In genomic region chr5:69370335-69370734, GRCh38 we compare ENCODE assay signal across 8 cellular contexts. TPM values are rescaled to one million over a fixed set of nuclear protein-coding genes. Genes with fewer than 3 reads are reported as not detected.
DNase-seq lines count a peak whose midpoint lies in the region; FAIRE-seq and TF ChIP-seq lines count a peak whose summit lies in the region.
"Not testable (repeated sequence)": the region's sequence is repeated elsewhere in the genome, so short reads cannot be mapped to it uniquely, and the experiment has no call there.

No MANE protein-coding gene starts in this region.

- not testable (repeated sequence) for TF ChIP-seq POLR2A in H1 (IDR thresholded peaks at IDR 0.05; ENCODE audit: control extremely low read depth in 1 of 2, low read depth in 2 of 2, low read length in 2 of 2); stomach (IDR thresholded peaks at IDR 0.05)

- peak overlapping the region; percentile 13 to 98 (median 92); a peak in 6 of 7 replicates for H3K9ac ChIP-seq in H1 (replicated peaks in 1 of 4; ENCODE audit: extremely low read depth in 1 of 4, low read depth in 3 of 4, low read length in 3 of 4)
- peak overlapping the region; percentile 88 for H3K9ac ChIP-seq in neural progenitor cell

- intact Hi-C loops in stomach (cut with DNase I; ENCODE audit: low total_unique reads) = not testable (repeated sequence)

- H3K56ac ChIP-seq in H1 (replicated peaks; ENCODE audit: insufficient read length, low read depth, low read length) = not testable (repeated sequence)

- H4K5ac ChIP-seq in H1 (ENCODE audit: insufficient read length, low read depth, low read length) = not testable (repeated sequence)

- H3K79me2 ChIP-seq in H1 (ENCODE audit: control insufficient read depth in 1 of 2, insufficient read depth in 2 of 2, low read length in 2 of 2) = peaks cover 16 to 59% of the 10 kb centered on the region in 2 experiments
- peaks cover 66% of the 10 kb centered on the region for H3K79me2 ChIP-seq in neural progenitor cell (ENCODE audit: low read depth)

- not testable (repeated sequence) for H3K27me3 Mint-ChIP-seq in activated naive CD4-positive, alpha-beta T cell treated with anti-CD3 and anti-CD28 coated beads, Interleukin-2, amount 10 ng/mL, durations not matched to agents 7 days and 5 days; immature natural killer cell (ENCODE audit: low read depth in 3 of 3); neural progenitor cell (ENCODE audit: insufficient read depth, low read depth)

- H3K27ac ChIP-seq in SJCRH30 = peak overlapping the region; percentile 100
- H3K27ac ChIP-seq in H1 (ENCODE audit: low read depth, low read length) = peak overlapping the region; percentile 99; the same call in 1 of the 2 replicates
- peak overlapping the region; percentile 99 for H3K27ac ChIP-seq in neural progenitor cell
- peak overlapping the region in 4 of 5 donors; percentile 94 to 99 (median 94) for H3K27ac ChIP-seq in stomach

- not testable (repeated sequence) for FAIRE-seq in H1 (lab: Jason Lieb, UNC)

- peaks cover 22% of the 10 kb centered on the region for H3F3A ChIP-seq in neural progenitor cell (ENCODE audit: low read depth)

- CTCF ChIA-PET in activated naive CD4-positive, alpha-beta T cell treated with anti-CD3 and anti-CD28 coated beads, Interleukin-2, amount 10 ng/mL, durations not matched to agents 7 days and 5 days (lab: Charles Lee) = interaction anchor here (1.6 to 1.7 kb wide), 2 partner anchors 36 to 277 kb away, joined by 3 to 10 read pairs; partner anchors contain the start of gene SLC30A5
- CTCF ChIA-PET in H1 (lab: Charles Lee; ENCODE audit: partially characterized antibody) = interaction anchor here (1.3 kb wide), 1 partner anchor 104 kb away, joined by 3 read pairs; no protein-coding TSS in a partner anchor

- POLR2A ChIA-PET in H1 (lab: Charles Lee; ENCODE audit: partially characterized antibody) = interaction anchor here (0.8 to 1.3 kb wide), 7 partner anchors 43 to 277 kb away, joined by 3 to 5 read pairs (median 3); partner anchors contain the start of genes MARVELD2 and SLC30A5

- not testable (repeated sequence) for H2BK5ac ChIP-seq in H1 (ENCODE audit: low read depth, low read length)

- H3K4me3 Mint-ChIP-seq in activated naive CD4-positive, alpha-beta T cell treated with anti-CD3 and anti-CD28 coated beads, Interleukin-2, amount 10 ng/mL, durations not matched to agents 7 days and 5 days = peak overlapping the region; percentile 75
- H3K4me3 Mint-ChIP-seq in immature natural killer cell (peak overlapping the region; percentile 91 to 96 (median 94)), neural progenitor cell (peak overlapping the region; percentile 96)

- H2BK20ac ChIP-seq in H1 (ENCODE audit: low read length) = not testable (repeated sequence)

- H2BK120ac ChIP-seq in H1 (replicated peaks; ENCODE audit: low read depth, low read length) = not testable (repeated sequence)

- not testable (repeated sequence) for TF ChIP-seq CTCF in BE2C (IDR thresholded peaks at IDR 0.05; ENCODE audit: low read depth, low read length); HFF-Myc (IDR thresholded peaks at IDR 0.05; ENCODE audit: low read depth, low read length, missing control alignments); H1 (IDR thresholded peaks at IDR 0.05; ENCODE audit: control extremely low read depth in 1 of 3, insufficient read depth in 1 of 3, low read depth in 1 of 3, low read length in 3 of 3); neural progenitor cell (IDR thresholded peaks at IDR 0.05); stomach (IDR thresholded peaks at IDR 0.05)

- not testable (repeated sequence) for H3K79me1 ChIP-seq in H1 (ENCODE audit: low read depth, low read length)

- H3K23me2 ChIP-seq in H1 (ENCODE audit: low read depth, low read length) = not testable (repeated sequence)

- not testable (repeated sequence) for H3K23ac ChIP-seq in H1 (ENCODE audit: insufficient read length)

- TF ChIP-seq RAD21 in H1 (IDR thresholded peaks at IDR 0.05 in 1 of 2, conservative IDR thresholded peaks at IDR 0.05 in 1 of 2; ENCODE audit: low read depth in 2 of 2, low read length in 2 of 2) = not testable (repeated sequence)

- H3K27ac Mint-ChIP-seq in activated naive CD4-positive, alpha-beta T cell treated with anti-CD3 and anti-CD28 coated beads, Interleukin-2, amount 10 ng/mL, durations not matched to agents 7 days and 5 days = peak overlapping the region; percentile 98
- peak overlapping the region; percentile 97 to 99 (median 98) for H3K27ac Mint-ChIP-seq in immature natural killer cell
- H3K27ac Mint-ChIP-seq in neural progenitor cell = peak overlapping the region; percentile 99

- not testable (repeated sequence) for H3K9me3 ChIP-seq in BE2C; SJCRH30 (replicated peaks); H1 (ENCODE audit: insufficient read depth in 2 of 2, low read depth in 1 of 2, low read length in 1 of 2); neural progenitor cell (ENCODE audit: low read depth); stomach

- not testable (repeated sequence) for H2AFZ ChIP-seq in H1 (ENCODE audit: low read length)
- H2AFZ ChIP-seq in neural progenitor cell (replicated peaks) = peak overlapping the region; percentile 86

- H4K8ac ChIP-seq in H1 (ENCODE audit: extremely low read depth, insufficient read depth, low read length) = not testable (repeated sequence)

- not testable (repeated sequence) for H4K20me1 ChIP-seq in H1 (replicated peaks in 1 of 2; ENCODE audit: control insufficient read depth in 1 of 2, insufficient read depth in 2 of 2, low read length in 2 of 2); neural progenitor cell (ENCODE audit: low read depth)

- H3K27me3 ChIP-seq in BE2C; SJCRH30; H1 (replicated peaks in 1 of 4; ENCODE audit: control insufficient read depth in 3 of 4, extremely low read depth in 1 of 4, insufficient read depth in 3 of 4, low read length in 3 of 4); neural progenitor cell; stomach: not testable (repeated sequence)

- not testable (repeated sequence) for H3K14ac ChIP-seq in H1 (ENCODE audit: insufficient read length)

- H3K4me3 ChIP-seq in BE2C (ENCODE audit: low read depth, low read length) = peak overlapping the region; percentile 86
- peak overlapping the region; percentile 84 for H3K4me3 ChIP-seq in HFF-Myc (replicated peaks; ENCODE audit: low read depth, low read length)
- peak overlapping the region; percentile 93 for H3K4me3 ChIP-seq in SJCRH30
- H3K4me3 ChIP-seq in H1 (ENCODE audit: extremely low read depth in 1 of 4, insufficient read depth in 2 of 4, low read depth in 3 of 4, low read length in 4 of 4) = peak overlapping the region; percentile 83 to 95 (median 88)
- H3K4me3 ChIP-seq in neural progenitor cell = peak overlapping the region; percentile 80
- peak overlapping the region; percentile 64 to 95 (median 76) for H3K4me3 ChIP-seq in stomach

- not testable (repeated sequence) for H3K4me1 ChIP-seq in BE2C; SJCRH30; H1 (replicated peaks in 1 of 4; ENCODE audit: control insufficient read depth in 3 of 4, insufficient read depth in 4 of 4, low read length in 3 of 4)
- H3K4me1 ChIP-seq in neural progenitor cell (peaks cover 15% of the 10 kb centered on the region), stomach (peaks cover 10 to 53% (median 34%) of the 10 kb centered on the region in 4 donors)

- not testable (repeated sequence) for H4K91ac ChIP-seq in H1 (replicated peaks; ENCODE audit: insufficient read length, low read length)

- H3K4me1 Mint-ChIP-seq in activated naive CD4-positive, alpha-beta T cell treated with anti-CD3 and anti-CD28 coated beads, Interleukin-2, amount 10 ng/mL, durations not matched to agents 7 days and 5 days = peaks cover 45% of the 10 kb centered on the region
- H3K4me1 Mint-ChIP-seq in immature natural killer cell (peaks cover 28 to 51% of the 10 kb centered on the region in 2 donors), neural progenitor cell (peaks cover 24% of the 10 kb centered on the region)

- H3K9me3 Mint-ChIP-seq in activated naive CD4-positive, alpha-beta T cell treated with anti-CD3 and anti-CD28 coated beads, Interleukin-2, amount 10 ng/mL, durations not matched to agents 7 days and 5 days; immature natural killer cell; neural progenitor cell: not testable (repeated sequence)

- H3K4ac ChIP-seq in H1 (replicated peaks; ENCODE audit: insufficient read length, low read depth, low read length) = not testable (repeated sequence)

- peak overlapping the region; percentile 51 to 69 for H3K4me2 ChIP-seq in H1 (ENCODE audit: insufficient read depth in 1 of 2, low read depth in 2 of 2, low read length in 2 of 2)
- peak overlapping the region; percentile 97 for H3K4me2 ChIP-seq in neural progenitor cell

- DNase-seq in BE2C; HFF-Myc (ENCODE audit: extremely low read depth, low read depth); activated naive CD4-positive, alpha-beta T cell treated with anti-CD3 and anti-CD28 coated beads, Interleukin-2, amount 10 ng/mL, durations not matched to agents 7 days and 5 days; H1 (ENCODE audit: low read depth in 1 of 2, low spot score in 2 of 2); immature natural killer cell; stomach: not testable (repeated sequence)
- DNase-seq in SJCRH30 (peak; percentile 9 to 11), neural progenitor cell (ENCODE audit: low spot score) (peak; percentile 3)

- not testable (repeated sequence) for H3K18ac ChIP-seq in H1 (ENCODE audit: extremely low read depth, low read length)

- WGBS in H1 (ENCODE audit: extremely low coverage in 1 of 2, insufficient coverage in 1 of 2, insufficient read length in 1 of 2, insufficient replicate concordance in 2 of 2, low coverage in 1 of 2, low lambda C conversion rate in 2 of 2, missing lambda C conversion rate in 1 of 2), 2 experiments = 11% methylated on average over 16 of the region's 16 CpGs; no CpG with 5 or more reads in 1 of the 2 experiments
- 0 to 3% (median 2%) methylated on average over 16 of the region's 16 CpGs for WGBS in stomach, 5 donors

- peaks cover 17% of the 10 kb centered on the region for H3K36me3 Mint-ChIP-seq in activated naive CD4-positive, alpha-beta T cell treated with anti-CD3 and anti-CD28 coated beads, Interleukin-2, amount 10 ng/mL, durations not matched to agents 7 days and 5 days
- H3K36me3 Mint-ChIP-seq in immature natural killer cell (peaks cover 5 to 11% (median 10%) of the 10 kb centered on the region in 3 donors), neural progenitor cell (peaks cover 16% of the 10 kb centered on the region)

- TF ChIP-seq EP300 in H1 (IDR thresholded peaks at IDR 0.05; ENCODE audit: borderline replicate concordance in 1 of 2, low read depth in 2 of 2, low read length in 2 of 2); stomach (IDR thresholded peaks at IDR 0.05): not testable (repeated sequence)

- not testable (repeated sequence) for H2BK12ac ChIP-seq in H1 (ENCODE audit: low read depth, low read length)

- not testable (repeated sequence) for H2BK15ac ChIP-seq in H1 (ENCODE audit: low read length)

- not testable (repeated sequence) for H2AK5ac ChIP-seq in H1 (ENCODE audit: low read depth, low read length)

- H3K36me3 ChIP-seq in BE2C = peaks cover 26% of the 10 kb centered on the region
- H3K36me3 ChIP-seq in SJCRH30 = peaks cover 30% of the 10 kb centered on the region
- H3K36me3 ChIP-seq in H1 (ENCODE audit: control insufficient read depth in 2 of 4, insufficient read depth in 4 of 4, low read length in 3 of 4) = peaks cover 6 to 25% (median 12%) of the 10 kb centered on the region in 4 experiments; a peak in 7 of 8 replicates
- H3K36me3 ChIP-seq in neural progenitor cell = not testable (repeated sequence)
- peaks cover 8 to 32% (median 31%) of the 10 kb centered on the region in 4 donors for H3K36me3 ChIP-seq in stomach

RNA-seq across cellular contexts. Expression of gene RAD17, which starts 0.7 kb away (rescaled TPM):
- polyA plus RNA-seq in BE2C (2012; ENCODE audit: insufficient read depth, insufficient read length, low read depth) = 55.8 TPM
- total RNA-seq in SJCRH30 (2014; rRNA removed; shearing (Covaris generic)) = 45.5 and 49.1 TPM in 2 replicates
- total RNA-seq in H1 (2021; fragmentation: NEBNext Ultra II Directional; extraction: Animal tissue kit (Norgen Biotek cat#: 25700)) = 24.8 and 28.1 TPM in 2 replicates
- 10.2 and 12.9 TPM in 2 replicates for polyA plus RNA-seq in H1 (2011; rRNA removed)
- 14.7 TPM for polyA plus RNA-seq in H1 (2011; cell fraction: cytosol; rRNA removed)
- polyA plus RNA-seq in H1 (2011; cell fraction: nucleus; rRNA removed) = 38.6 TPM
- polyA plus RNA-seq in H1 (2012, experiment 1 of 2) = 19.6 to 26.4 TPM (median 23.0 TPM) in 4 replicates
- 1.2 TPM for polyA plus RNA-seq in H1 (2012, experiment 2 of 2)
- polyA plus RNA-seq in H1 (2013, experiment 1 of 2) = 23.3 TPM
- polyA plus RNA-seq in H1 (2013, experiment 2 of 2) = 22.8 TPM
- polyA minus RNA-seq in H1 (2011; rRNA and poly(A)+ RNA removed) = 27.5 and 38.2 TPM in 2 replicates
- 16.5 TPM for polyA minus RNA-seq in H1 (2011; cell fraction: cytosol; rRNA and poly(A)+ RNA removed)
- 73.3 TPM for polyA minus RNA-seq in H1 (2011; cell fraction: nucleus; rRNA and poly(A)+ RNA removed)
- polyA plus RNA-seq in immature natural killer cell = 10 to 100 TPM; 15.1 to 23.3 (median 23.1) TPM
- 32.3 and 51.6 TPM in 2 replicates for total RNA-seq in neural progenitor cell (ENCODE audit: low replicate concordance)
- total RNA-seq in stomach = 10 to 100 TPM; 11.1 to 42.5 (median 30.3) TPM
- polyA plus RNA-seq in stomach = 10 to 100 TPM in 2 of 3 donors, 1 to 10 TPM in 1; 9.4 to 13.1 (median 11.5) TPM

RNA-seq across cellular contexts. Expression of gene AK6, which starts 1.0 kb away (rescaled TPM):
- 101 TPM for polyA plus RNA-seq in BE2C (2012; ENCODE audit: insufficient read depth, insufficient read length, low read depth)
- 57.5 and 64.0 TPM in 2 replicates for total RNA-seq in SJCRH30 (2014; rRNA removed; shearing (Covaris generic))
- total RNA-seq in H1 (2021; fragmentation: NEBNext Ultra II Directional; extraction: Animal tissue kit (Norgen Biotek cat#: 25700)) = 44.2 and 51.2 TPM in 2 replicates
- polyA plus RNA-seq in H1 (2011; rRNA removed) (10.2 and 22.5 TPM in 2 replicates), immature natural killer cell (10 to 100 TPM; 34.9 to 70.7 (median 52.7) TPM), stomach (10 to 100 TPM; 40.8 to 45.4 (median 44.2) TPM)
- polyA plus RNA-seq in H1 (2011; cell fraction: cytosol; rRNA removed) = 34.8 TPM
- 5.8 TPM for polyA plus RNA-seq in H1 (2011; cell fraction: nucleus; rRNA removed)
- 32.7 to 79.2 TPM (median 42.3 TPM) in 4 replicates for polyA plus RNA-seq in H1 (2012, experiment 1 of 2)
- 12.0 TPM for polyA plus RNA-seq in H1 (2012, experiment 2 of 2)
- 48.3 TPM for polyA plus RNA-seq in H1 (2013, experiment 1 of 2)
- polyA plus RNA-seq in H1 (2013, experiment 2 of 2) = 46.7 TPM
- polyA minus RNA-seq in H1 (2011; rRNA and poly(A)+ RNA removed) = 7.6 and 9.6 TPM in 2 replicates
- polyA minus RNA-seq in H1 (2011; cell fraction: cytosol; rRNA and poly(A)+ RNA removed) = 11.7 TPM
- polyA minus RNA-seq in H1 (2011; cell fraction: nucleus; rRNA and poly(A)+ RNA removed) = 13.4 TPM
- total RNA-seq in neural progenitor cell (ENCODE audit: low replicate concordance) (21.6 and 50.4 TPM in 2 replicates), stomach (10 to 100 TPM in 3 of 5 donors, not detected in 2; 17.5 to 42.0 (median 32.7) TPM)

RNA-seq across cellular contexts. Expression of gene TAF9, which starts 1.0 kb away (rescaled TPM):
- polyA plus RNA-seq in BE2C (2012; ENCODE audit: insufficient read depth, insufficient read length, low read depth) = 63.1 TPM
- 169 and 181 TPM in 2 replicates for total RNA-seq in SJCRH30 (2014; rRNA removed; shearing (Covaris generic))
- total RNA-seq in H1 (2021; fragmentation: NEBNext Ultra II Directional; extraction: Animal tissue kit (Norgen Biotek cat#: 25700)) = 85.1 and 85.4 TPM in 2 replicates
- polyA plus RNA-seq in H1 (2011; rRNA removed) = 76.0 and 135 TPM in 2 replicates
- 124 TPM for polyA plus RNA-seq in H1 (2011; cell fraction: cytosol; rRNA removed)
- polyA plus RNA-seq in H1 (2011; cell fraction: nucleus; rRNA removed) = 32.4 TPM
- polyA plus RNA-seq in H1 (2012, experiment 1 of 2) = 81.1 to 111 TPM (median 85.5 TPM) in 4 replicates
- 13.7 TPM for polyA plus RNA-seq in H1 (2012, experiment 2 of 2)
- 60.6 TPM for polyA plus RNA-seq in H1 (2013, experiment 1 of 2)
- polyA plus RNA-seq in H1 (2013, experiment 2 of 2) = 59.9 TPM
- polyA minus RNA-seq in H1 (2011; rRNA and poly(A)+ RNA removed) = 58.8 and 82.7 TPM in 2 replicates
- 25.8 TPM for polyA minus RNA-seq in H1 (2011; cell fraction: cytosol; rRNA and poly(A)+ RNA removed)
- polyA minus RNA-seq in H1 (2011; cell fraction: nucleus; rRNA and poly(A)+ RNA removed) = 53.1 TPM
- polyA plus RNA-seq in immature natural killer cell = 100 to 1,000 TPM in 1 of 3 donors, 10 to 100 TPM in 2; 63.6 to 102 (median 73.8) TPM
- total RNA-seq in neural progenitor cell (ENCODE audit: low replicate concordance) = 66.3 and 97.0 TPM in 2 replicates
- total RNA-seq in stomach = 10 to 100 TPM in 2 of 5 donors, 1 to 10 TPM in 3; 1.2 to 54.2 (median 8.5) TPM
- polyA plus RNA-seq in stomach = 10 to 100 TPM; 52.5 to 77.9 (median 64.4) TPM

RNA-seq across cellular contexts. Expression of gene CCDC125, which starts 37.7 kb away (rescaled TPM):
- 6.1 TPM for polyA plus RNA-seq in BE2C (2012; ENCODE audit: insufficient read depth, insufficient read length, low read depth)
- 2.6 and 3.7 TPM in 2 replicates for total RNA-seq in SJCRH30 (2014; rRNA removed; shearing (Covaris generic))
- total RNA-seq in H1 (2021; fragmentation: NEBNext Ultra II Directional; extraction: Animal tissue kit (Norgen Biotek cat#: 25700)) = not detected in 2 replicates
- polyA plus RNA-seq in H1 (2011; rRNA removed) = 0.30 and 0.70 TPM in 2 replicates
- 0.75 TPM for polyA plus RNA-seq in H1 (2011; cell fraction: cytosol; rRNA removed)
- polyA plus RNA-seq in H1 (2011; cell fraction: nucleus; rRNA removed) = 0.97 TPM
- 1.0 to 2.2 TPM (median 1.5 TPM) in 4 replicates for polyA plus RNA-seq in H1 (2012, experiment 1 of 2)
- polyA plus RNA-seq in H1 (2012, experiment 2 of 2) = 0.31 TPM
- 1.6 TPM for polyA plus RNA-seq in H1 (2013, experiment 1 of 2)
- polyA plus RNA-seq in H1 (2013, experiment 2 of 2) = 1.1 TPM
- polyA minus RNA-seq in H1 (2011; rRNA and poly(A)+ RNA removed) = 2.0 and 2.7 TPM in 2 replicates
- polyA minus RNA-seq in H1 (2011; cell fraction: cytosol; rRNA and poly(A)+ RNA removed) = 1.2 TPM
- 2.3 TPM for polyA minus RNA-seq in H1 (2011; cell fraction: nucleus; rRNA and poly(A)+ RNA removed)
- polyA plus RNA-seq in immature natural killer cell = 1 to 10 TPM in 2 of 3 donors, under 1 TPM in 1; 0.83 to 8.1 (median 3.0) TPM
- 0.53 and 0.54 TPM in 2 replicates for total RNA-seq in neural progenitor cell (ENCODE audit: low replicate concordance)
- total RNA-seq in stomach = 10 to 100 TPM in 3 of 5 donors, 1 to 10 TPM in 2; 7.6 to 26.3 (median 17.4) TPM
- 10 to 100 TPM in 1 of 3 donors, 1 to 10 TPM in 2; 4.4 to 11.9 (median 5.0) TPM for polyA plus RNA-seq in stomach

RNA-seq across cellular contexts. Expression of gene MARVELD2, which starts 44.6 kb away (rescaled TPM):
- polyA plus RNA-seq in BE2C (2012; ENCODE audit: insufficient read depth, insufficient read length, low read depth) = not detected
- 0.20 and 0.28 TPM in 2 replicates for total RNA-seq in SJCRH30 (2014; rRNA removed; shearing (Covaris generic))
- total RNA-seq in H1 (2021; fragmentation: NEBNext Ultra II Directional; extraction: Animal tissue kit (Norgen Biotek cat#: 25700)) = 31.0 and 31.4 TPM in 2 replicates
- polyA plus RNA-seq in H1 (2011; rRNA removed) (15.4 and 18.7 TPM in 2 replicates), immature natural killer cell (not detected), stomach (1 to 10 TPM; 3.7 to 4.0 (median 3.8) TPM)
- polyA plus RNA-seq in H1 (2011; cell fraction: cytosol; rRNA removed) = 16.9 TPM
- polyA plus RNA-seq in H1 (2011; cell fraction: nucleus; rRNA removed) = 7.8 TPM
- 15.4 to 18.2 TPM (median 17.1 TPM) in 4 replicates for polyA plus RNA-seq in H1 (2012, experiment 1 of 2)
- polyA plus RNA-seq in H1 (2012, experiment 2 of 2) = 4.7 TPM
- 27.0 TPM for polyA plus RNA-seq in H1 (2013, experiment 1 of 2)
- 32.4 TPM for polyA plus RNA-seq in H1 (2013, experiment 2 of 2)
- polyA minus RNA-seq in H1 (2011; rRNA and poly(A)+ RNA removed) = 38.9 and 46.7 TPM in 2 replicates
- polyA minus RNA-seq in H1 (2011; cell fraction: cytosol; rRNA and poly(A)+ RNA removed) = 28.2 TPM
- polyA minus RNA-seq in H1 (2011; cell fraction: nucleus; rRNA and poly(A)+ RNA removed) = 21.6 TPM
- total RNA-seq in neural progenitor cell (ENCODE audit: low replicate concordance) (12.9 and 13.7 TPM in 2 replicates), stomach (10 to 100 TPM in 4 of 5 donors, 1 to 10 TPM in 1; 5.3 to 37.1 (median 20.6) TPM)
